Comparison of ENCODE assay signal across 17 cellular contexts in the genomic region with DNA sequence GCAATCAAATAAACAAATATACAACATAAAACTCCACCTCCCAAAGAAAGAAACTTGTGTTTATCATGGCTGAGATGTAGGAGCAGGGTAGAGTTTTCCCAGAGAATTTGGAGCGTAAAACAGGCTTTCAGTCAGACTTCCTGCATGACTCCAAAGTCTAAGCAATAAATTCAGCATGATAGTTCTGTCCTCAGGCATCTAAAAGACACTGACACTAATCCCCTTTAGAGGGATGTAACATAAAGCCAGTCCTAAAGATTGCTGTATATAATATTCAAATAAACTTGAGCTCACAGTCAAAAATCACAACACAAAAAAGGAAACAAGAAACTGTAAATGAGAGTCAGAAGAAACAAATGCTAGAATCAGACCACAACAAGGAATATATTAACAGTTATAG.
"Had no signal": no experiment of that assay in that cellular context is flagged by ENCODE, and none has a peak within 500 bp of the region (broad histone marks: within the 10 kb centered on the region; RNA-seq: fewer than 3 reads in every experiment).

No MANE protein-coding gene starts in this region.

- H3K9me3 ChIP-seq: esophagus muscularis mucosa, ovary, right atrium auricular region, sigmoid colon had no signal

- H3K36me3 Mint-ChIP-seq: immature natural killer cell; naive thymus-derived CD4-positive, alpha-beta T cell had no signal

- H3K27me3 ChIP-seq: esophagus muscularis mucosa, ovary, right atrium auricular region, sigmoid colon had no signal

- H3K36me3 ChIP-seq: esophagus muscularis mucosa, ovary, right atrium auricular region, sigmoid colon had no signal

- DNase-seq: effector memory CD8-positive, alpha-beta T cell; foreskin fibroblast; immature natural killer cell; left ventricle myocardium superior; mesendoderm; naive thymus-derived CD4-positive, alpha-beta T cell; ovary; sigmoid colon; stimulated activated CD4-positive, alpha-beta T cell treated with anti-CD3 and anti-CD28 coated beads, Interleukin-12 subunit alpha, Interleukin-12 subunit beta, amount 100 ng/mL, for 4 hours; stimulated activated naive CD4-positive, alpha-beta T cell treated with Interleukin-2 at 50 U/mL for 16 hours; trophoblast cell had no signal

- H3K4me3 Mint-ChIP-seq: dendritic cell treated with granulocyte-macrophage colony-stimulating factor and Interleukin-4, amounts not matched to agents 40 ng/mL and 50 ng/mL, for 4 days; effector memory CD8-positive, alpha-beta T cell; immature natural killer cell; naive thymus-derived CD4-positive, alpha-beta T cell had no signal

- H3K9me3 Mint-ChIP-seq: dendritic cell treated with granulocyte-macrophage colony-stimulating factor and Interleukin-4, amounts not matched to agents 40 ng/mL and 50 ng/mL, for 4 days; effector memory CD8-positive, alpha-beta T cell had no signal

- H3K4me1 Mint-ChIP-seq: immature natural killer cell; naive thymus-derived CD4-positive, alpha-beta T cell had no signal

- H3K27ac Mint-ChIP-seq: dendritic cell treated with granulocyte-macrophage colony-stimulating factor and Interleukin-4, amounts not matched to agents 40 ng/mL and 50 ng/mL, for 4 days; effector memory CD8-positive, alpha-beta T cell; immature natural killer cell had no signal

- H3K4me1 ChIP-seq: esophagus muscularis mucosa, right atrium auricular region, sigmoid colon had no signal

- H3K27ac ChIP-seq: epithelial cell of prostate, esophagus muscularis mucosa, ovary, right atrium auricular region, sigmoid colon, skin epidermis had no signal

- ATAC-seq: effector memory CD8-positive, alpha-beta T cell; left ventricle myocardium superior; naive thymus-derived CD4-positive, alpha-beta T cell had no signal

- H3K27me3 Mint-ChIP-seq: dendritic cell treated with granulocyte-macrophage colony-stimulating factor and Interleukin-4, amounts not matched to agents 40 ng/mL and 50 ng/mL, for 4 days; effector memory CD8-positive, alpha-beta T cell; naive thymus-derived CD4-positive, alpha-beta T cell had no signal

- H3K4me3 ChIP-seq: esophagus muscularis mucosa, lung, ovary, right atrium auricular region, sigmoid colon, skin epidermis had no signal
